In genomic region chr11:9109858-9110731, GRCh38 we compare ENCODE assay signal across 20 cellular contexts. TPM values are rescaled to one million over a fixed set of nuclear protein-coding genes. Genes with fewer than 3 reads are reported as not detected.
"Had no signal": no experiment of that assay in that cellular context is flagged by ENCODE, and none has a peak within 500 bp of the region (broad histone marks: within the 10 kb centered on the region; RNA-seq: fewer than 3 reads in every experiment).

No MANE protein-coding gene starts in this region.

- H3K4me2 ChIP-seq: KMS-11 had no signal

- H3K9ac ChIP-seq: KMS-11 had no signal

- H3K27me3 ChIP-seq: adrenal gland had no signal

- H3K4me1 ChIP-seq: adrenal gland had no signal

- H3K27ac ChIP-seq: adrenal gland, KMS-11 had no signal

- H3K36me3 ChIP-seq: adrenal gland had no signal

- H3K4me3 ChIP-seq: adrenal gland had no signal

- ATAC-seq: activated T-helper 17 cell treated with anti-CD3 and anti-CD28 coated beads, Interleukin-2, amount 50 U/mL, for 72 hours had no signal

- DNase-seq: activated B cell treated with CpG ODN at 0.5 μM for 24 hours; activated CD4-positive, alpha-beta memory T cell treated with anti-CD3 and anti-CD28 coated beads for 36 hours; activated CD4-positive, alpha-beta T cell treated with anti-CD3 and anti-CD28 coated beads, Interleukin-2, amount 10 ng/mL, durations not matched to agents 7 days and 5 days; activated gamma-delta T cell; activated naive CD4-positive, alpha-beta T cell treated with anti-CD3 and anti-CD28 coated beads, Interleukin-2, amount 10 ng/mL, durations not matched to agents 7 days and 5 days; activated naive CD8-positive, alpha-beta T cell treated with anti-CD3 and anti-CD28 coated beads for 36 hours; activated T-cell treated with anti-CD3 and anti-CD28 coated beads for 4 hours; activated T-cell treated with anti-CD3 and anti-CD28 coated beads, Interleukin-2, amount 50 U/mL, for 48 hours; adrenal gland; anterior cingulate cortex; NCI-H1092 treated with DMSO at 0.1 percent for 48 hours; NCI-H1417 treated with DMSO at 0.1 percent for 48 hours; NCI-H1694; NCI-H2029 treated with DMSO at 0.1 percent for 48 hours; NCI-H510A treated with DMSO at 0.1 percent for 48 hours; NCI-H69; SHP77 treated with DMSO at 0.1 percent for 48 hours had no signal

- H3K9me3 ChIP-seq: adrenal gland had no signal

RNA-seq across cellular contexts. Expression of gene SCUBE2, which starts 18.7 kb away (rescaled TPM):
- total RNA-seq: activated B cell treated with CpG ODN at 0.5 μM for 24 hours; activated CD4-positive, alpha-beta memory T cell treated with anti-CD3 and anti-CD28 coated beads for 36 hours; activated CD8-positive, alpha-beta memory T cell treated with anti-CD3 and anti-CD28 coated beads for 36 hours; activated naive CD8-positive, alpha-beta T cell treated with anti-CD3 and anti-CD28 coated beads for 36 hours had no signal
